Comparison of ENCODE assay signal across 8 cellular contexts in genomic region chr4:182916483-182917181, GRCh38. TPM values are rescaled to one million over a fixed set of nuclear protein-coding genes. Genes with fewer than 3 reads are reported as not detected.
DNase-seq lines count a peak whose midpoint lies in the region; ATAC-seq and TF ChIP-seq lines count a peak whose summit lies in the region.

No MANE protein-coding gene starts in this region.

- H3K27ac Mint-ChIP-seq in activated naive CD8-positive, alpha-beta T cell treated with anti-CD3 and anti-CD28 coated beads, Interleukin-2, amount 10 ng/mL, durations not matched to agents 7 days and 5 days: peak overlapping the region; percentile 92

- peaks cover 3% of the 10 kb centered on the region for H3K27me3 Mint-ChIP-seq in activated naive CD8-positive, alpha-beta T cell treated with anti-CD3 and anti-CD28 coated beads, Interleukin-2, amount 10 ng/mL, durations not matched to agents 7 days and 5 days

- H3K9me3 Mint-ChIP-seq in activated naive CD8-positive, alpha-beta T cell treated with anti-CD3 and anti-CD28 coated beads, Interleukin-2, amount 10 ng/mL, durations not matched to agents 7 days and 5 days: no peaks in the 10 kb centered on the region

- peak overlapping the region; percentile 100 for H3K9ac ChIP-seq in OCI-LY3 (ENCODE audit: low read length)

- H3K79me2 ChIP-seq in OCI-LY3 (ENCODE audit: low read length): peaks cover 45% of the 10 kb centered on the region

- H3K27me3 ChIP-seq in OCI-LY3 (ENCODE audit: low read depth, low read length) (no peaks in the 10 kb centered on the region), psoas muscle (ENCODE audit: insufficient read depth in 3 of 3, low read length in 2 of 3) (no peaks in the 10 kb centered on the region)

- H3K27ac ChIP-seq in OCI-LY3 (ENCODE audit: low read length) (peak overlapping the region; percentile 63), psoas muscle (peak overlapping the region; percentile 97)

- ATAC-seq in GM18870 (IDR thresholded peaks at IDR 0.05; ENCODE audit: unreplicated experiment) (peak; percentile 6), HG03103 (IDR thresholded peaks at IDR 0.05; ENCODE audit: low read depth, unreplicated experiment) (peak; percentile 14), left ventricle myocardium superior (peak; percentile 63), psoas muscle (peak; percentile 55 to 69 (median 64))
- peak; percentile 16 for ATAC-seq in activated naive CD8-positive, alpha-beta T cell treated with anti-CD3 and anti-CD28 coated beads, Interleukin-2, amount 10 ng/mL, durations not matched to agents 7 days and 5 days (ENCODE audit: low read depth)

- H3K9me3 ChIP-seq in OCI-LY3 (ENCODE audit: insufficient read depth, low read length): no peaks in the 10 kb centered on the region
- no peaks in the 10 kb centered on the region for H3K9me3 ChIP-seq in psoas muscle

- intact Hi-C loops in left ventricle myocardium superior (cut with micrococcal nuclease): no loop called here
- intact Hi-C loops in psoas muscle (cut with DNase I): no loop called here

- H3K36me3 Mint-ChIP-seq in activated naive CD8-positive, alpha-beta T cell treated with anti-CD3 and anti-CD28 coated beads, Interleukin-2, amount 10 ng/mL, durations not matched to agents 7 days and 5 days: peaks cover 14% of the 10 kb centered on the region

- H4K20me1 ChIP-seq in OCI-LY3 (ENCODE audit: insufficient read depth, low read length): no peaks in the 10 kb centered on the region

- peak overlapping the region; percentile 97 for H3K4me2 ChIP-seq in OCI-LY3 (ENCODE audit: low read length)

- H3K36me3 ChIP-seq in OCI-LY3 (replicated peaks; ENCODE audit: low read depth, low read length) (peaks cover 35% of the 10 kb centered on the region), psoas muscle (ENCODE audit: insufficient read depth in 1 of 2, low read depth in 1 of 2) (peaks cover 3 to 37% of the 10 kb centered on the region in 2 donors)

- TF ChIP-seq CTCF in AG10803 (conservative IDR thresholded peaks at IDR 0.05; ENCODE audit: low read length) (no peak), OCI-LY3 (IDR thresholded peaks at IDR 0.05; ENCODE audit: low read depth, low read length) (no peak), psoas muscle (IDR thresholded peaks at IDR 0.05) (no peak)

- POLR2A ChIA-PET in activated naive CD8-positive, alpha-beta T cell treated with anti-CD3 and anti-CD28 coated beads, Interleukin-2, amount 10 ng/mL, durations not matched to agents 7 days and 5 days (lab: Charles Lee): no interaction called here

- H3K4me1 Mint-ChIP-seq in activated naive CD8-positive, alpha-beta T cell treated with anti-CD3 and anti-CD28 coated beads, Interleukin-2, amount 10 ng/mL, durations not matched to agents 7 days and 5 days: peaks cover 43% of the 10 kb centered on the region

- DNase-seq in AG10803 (ENCODE audit: low read depth) (peak; percentile 84), left ventricle myocardium superior (peak; percentile 73), psoas muscle (peak; percentile 73 to 81), NCI-H446 treated with DMSO at 0.1 percent for 48 hours (lab: John Stamatoyannopoulos, UW) (no peak)
- no peak for DNase-seq in activated naive CD8-positive, alpha-beta T cell treated with anti-CD3 and anti-CD28 coated beads, Interleukin-2, amount 10 ng/mL, durations not matched to agents 7 days and 5 days

- WGBS in psoas muscle, 3 donors: 8 to 10% (median 8%) methylated on average over 28 to 38 of the region's 38 CpGs

- H3K4me3 ChIP-seq in AG10803 (ENCODE audit: low read length) (peak overlapping the region; percentile 72), OCI-LY3 (ENCODE audit: low read length) (peak overlapping the region; percentile 94), psoas muscle (peak overlapping the region; percentile 92)

- peaks cover 28% of the 10 kb centered on the region for H3K4me1 ChIP-seq in OCI-LY3 (ENCODE audit: low read length)
- peaks cover 6% of the 10 kb centered on the region for H3K4me1 ChIP-seq in psoas muscle

- peak overlapping the region; percentile 86 for H3K4me3 Mint-ChIP-seq in activated naive CD8-positive, alpha-beta T cell treated with anti-CD3 and anti-CD28 coated beads, Interleukin-2, amount 10 ng/mL, durations not matched to agents 7 days and 5 days

- H2AFZ ChIP-seq in OCI-LY3 (ENCODE audit: low read depth, low read length): no peak overlapping the region; the same call in 1 of the 2 replicates

RNA-seq across cellular contexts. Expression of gene DCTD, which starts 0.6 kb away (rescaled TPM):
- 10 to 100 TPM; 65.1 to 69.9 TPM for total RNA-seq in activated naive CD8-positive, alpha-beta T cell treated with anti-CD3 and anti-CD28 coated beads, Interleukin-2, amount 10 ng/mL, durations not matched to agents 7 days and 5 days
- total RNA-seq in left ventricle myocardium superior: 43.8 TPM
- 10 to 100 TPM; 35.3 to 54.0 (median 47.0) TPM for total RNA-seq in psoas muscle
- 10 to 100 TPM; 30.5 to 63.4 (median 56.9) TPM for polyA plus RNA-seq in psoas muscle

Comparison
In these comparisons a context has a peak if more than half of its experiments do, and no peak if none do; other contexts are left out.
1. DNase-seq: peak in AG10803 (single experiment), left ventricle myocardium superior (single experiment) and psoas muscle (2 of 2); none in activated naive CD8-positive, alpha-beta T cell treated with anti-CD3 and anti-CD28 coated beads, Interleukin-2, amount 10 ng/mL, durations not matched to agents 7 days and 5 days (single experiment) and NCI-H446 treated with DMSO at 0.1 percent for 48 hours (single experiment).
2. ATAC-seq: peak in every context shown above with its lines; median percentile 64 in psoas muscle; 63 in left ventricle myocardium superior; 16 in activated naive CD8-positive, alpha-beta T cell treated with anti-CD3 and anti-CD28 coated beads, Interleukin-2, amount 10 ng/mL, durations not matched to agents 7 days and 5 days; 14 in HG03103; 6 in GM18870.
3. Peak in every context shown above with its lines, with median percentiles within 50 percentile points of each other: H3K4me3 ChIP-seq.